7 cellular contexts compared by ENCODE assay signal in the genomic region with DNA sequence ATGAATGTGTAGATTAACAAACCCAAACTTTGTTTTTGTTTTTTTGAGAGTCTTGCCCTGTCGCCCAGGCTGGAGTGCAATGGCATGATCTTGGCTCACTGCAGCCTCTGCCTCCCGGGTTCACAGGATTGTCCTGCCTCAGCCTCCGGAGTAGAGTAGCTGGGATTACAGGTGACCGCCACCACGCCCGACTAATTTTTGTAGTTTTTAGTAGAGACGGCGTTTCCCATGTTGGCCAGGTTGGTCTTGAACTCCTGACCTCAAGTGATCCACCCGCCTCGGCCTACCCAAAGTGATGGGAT. TPM values are rescaled to one million over a fixed set of nuclear protein-coding genes. Genes with fewer than 3 reads are reported as not detected.
DNase-seq lines count a peak whose midpoint lies in the region; TF ChIP-seq lines count a peak whose summit lies in the region.
"Not testable (repeated sequence)": the region's sequence is repeated elsewhere in the genome, so short reads cannot be mapped to it uniquely, and the experiment has no call there.

No MANE protein-coding gene starts in this region.

- H3K4me3 ChIP-seq in GM12875 (ENCODE audit: low read depth, low read length) (peak overlapping the region; percentile 75), OCI-LY7 (ENCODE audit: low read depth, low read length, poor library complexity, severe bottlenecking) (peak overlapping the region; percentile 99), colonic mucosa (peak overlapping the region; percentile 85), right atrium auricular region (peak overlapping the region; percentile 85 to 98), muscle layer of colon (ENCODE audit: low read depth in 1 of 2, low read length in 2 of 2) (peak overlapping the region; percentile 79 to 98), skin epidermis (peak overlapping the region; percentile 68 to 96 (median 80))

- peak overlapping the region; percentile 99 for H3K27ac Mint-ChIP-seq in activated T-helper 1 cell treated with anti-CD3 and anti-CD28 coated beads, Interleukin-12 subunit alpha, Interleukin-12 subunit beta, Interleukin-2, Interleukin-4 antibody, amounts not matched to agents 30 ng/mL and 10 ng/mL and 1 ng/mL, durations not matched to agents 14 hours and 24 hours and 36 hours

- peaks cover 42% of the 10 kb centered on the region for H3K79me2 ChIP-seq in OCI-LY7 (ENCODE audit: insufficient read depth, low read depth, low read length)

- peak overlapping the region; percentile 44; the same call in 1 of the 2 replicates for H2AFZ ChIP-seq in OCI-LY7 (ENCODE audit: low read length)

- POLR2A ChIA-PET in OCI-LY7 (lab: Charles Lee), result interaction anchor here (0.9 to 3.2 kb wide), 14 partner anchors 10 to 468 kb away, joined by 3 to 48 read pairs (median 5); partner anchors contain the start of gene SLC35E3

- H3K27ac ChIP-seq in OCI-LY7 (ENCODE audit: low read depth, low read length, poor library complexity, severe bottlenecking) (peak overlapping the region; percentile 100), colonic mucosa (peak overlapping the region; percentile 100), right atrium auricular region (peak overlapping the region; percentile 98 to 99), muscle layer of colon (ENCODE audit: low read depth, low read length) (peak overlapping the region; percentile 96), skin epidermis (peak overlapping the region; percentile 88 to 100 (median 98))

- not testable (repeated sequence) for H3K9me2 ChIP-seq in OCI-LY7 (ENCODE audit: insufficient read depth, low read length)

- not testable (repeated sequence) for TF ChIP-seq CTCF in GM12875 (IDR thresholded peaks at IDR 0.05; ENCODE audit: borderline replicate concordance, insufficient read depth, low read depth, low read length); OCI-LY7 (conservative IDR thresholded peaks at IDR 0.05; ENCODE audit: low read length); colonic mucosa (IDR thresholded peaks at IDR 0.05); right atrium auricular region (IDR thresholded peaks at IDR 0.05)

- H3K4me1 ChIP-seq in OCI-LY7 (ENCODE audit: insufficient read depth, low read length, poor library complexity, severe bottlenecking), result peaks cover 70% of the 10 kb centered on the region
- not testable (repeated sequence) for H3K4me1 ChIP-seq in colonic mucosa
- peaks cover 0 to 24% of the 10 kb centered on the region in 2 donors for H3K4me1 ChIP-seq in right atrium auricular region
- H3K4me1 ChIP-seq in muscle layer of colon (ENCODE audit: insufficient read depth, low read length), result peaks cover 10% of the 10 kb centered on the region

- H3K27me3 ChIP-seq in colonic mucosa; right atrium auricular region; muscle layer of colon (ENCODE audit: control insufficient read depth in 1 of 2, insufficient read depth in 2 of 2, low read length in 2 of 2): not testable (repeated sequence)

- H3K9me3 ChIP-seq in OCI-LY7 (ENCODE audit: low read length); colonic mucosa; right atrium auricular region; muscle layer of colon (ENCODE audit: low read length): not testable (repeated sequence)

- not testable (repeated sequence) for BruUV-seq in OCI-LY7 (replicated peaks; lab: Mats Ljungman, UMichigan)

- not testable (repeated sequence) for H3K27me3 Mint-ChIP-seq in activated T-helper 1 cell treated with anti-CD3 and anti-CD28 coated beads, Interleukin-12 subunit alpha, Interleukin-12 subunit beta, Interleukin-2, Interleukin-4 antibody, amounts not matched to agents 30 ng/mL and 10 ng/mL and 1 ng/mL, durations not matched to agents 14 hours and 24 hours and 36 hours (ENCODE audit: insufficient read depth)

- CTCF ChIA-PET in OCI-LY7 (lab: Charles Lee; ENCODE audit: unreplicated experiment), result interaction anchor here (0.5 to 1.3 kb wide), 3 partner anchors 27 to 36 kb away, joined by 3 to 7 read pairs (median 6); no protein-coding TSS in a partner anchor

- DNase-seq in OCI-LY7 (ENCODE audit: low spot score); activated T-helper 1 cell treated with anti-CD3 and anti-CD28 coated beads, Interleukin-12 subunit alpha, Interleukin-12 subunit beta, Interleukin-2, Interleukin-4 antibody, amounts not matched to agents 30 ng/mL and 10 ng/mL and 1 ng/mL, durations not matched to agents 14 hours and 24 hours and 36 hours (ENCODE audit: low spot score); colonic mucosa; right atrium auricular region (ENCODE audit: low spot score): not testable (repeated sequence)

- peaks cover 29% of the 10 kb centered on the region for H3K4me1 Mint-ChIP-seq in activated T-helper 1 cell treated with anti-CD3 and anti-CD28 coated beads, Interleukin-12 subunit alpha, Interleukin-12 subunit beta, Interleukin-2, Interleukin-4 antibody, amounts not matched to agents 30 ng/mL and 10 ng/mL and 1 ng/mL, durations not matched to agents 14 hours and 24 hours and 36 hours (ENCODE audit: low read depth)

- intact Hi-C loops in OCI-LY7 (cut with micrococcal nuclease; ENCODE audit: unreplicated experiment), result loop anchor here (1.0 to 5.0 kb wide), 3 partner anchors 35 to 120 kb away; partner anchors contain the start of genes NUP107 and SLC35E3
- intact Hi-C loops in activated T-helper 1 cell treated with anti-CD3 and anti-CD28 coated beads, Interleukin-12 subunit alpha, Interleukin-12 subunit beta, Interleukin-2, Interleukin-4 antibody, amounts not matched to agents 30 ng/mL and 10 ng/mL and 1 ng/mL, durations not matched to agents 14 hours and 24 hours and 36 hours (cut with micrococcal nuclease), result loop anchor here (1.0 to 10.0 kb wide), 14 partner anchors 14 to 1172 kb away; partner anchors contain the start of genes CCT2, NUP107, RAP1B and SLC35E3
- intact Hi-C loops in colonic mucosa (cut with DNase I), result loop anchor here (10.0 kb wide), 1 partner anchor 62 kb away; the partner anchor contains the start of gene SLC35E3

- H3K36me3 Mint-ChIP-seq in activated T-helper 1 cell treated with anti-CD3 and anti-CD28 coated beads, Interleukin-12 subunit alpha, Interleukin-12 subunit beta, Interleukin-2, Interleukin-4 antibody, amounts not matched to agents 30 ng/mL and 10 ng/mL and 1 ng/mL, durations not matched to agents 14 hours and 24 hours and 36 hours (ENCODE audit: low read depth), result peaks cover 30% of the 10 kb centered on the region

- H3K36me3 ChIP-seq in OCI-LY7 (ENCODE audit: insufficient read depth, low read length), result peaks cover 40% of the 10 kb centered on the region
- not testable (repeated sequence) for H3K36me3 ChIP-seq in colonic mucosa; muscle layer of colon (ENCODE audit: insufficient read depth, low read length)
- H3K36me3 ChIP-seq in right atrium auricular region, result peaks cover 30% of the 10 kb centered on the region

- peak overlapping the region; percentile 97 for H3K4me3 Mint-ChIP-seq in activated T-helper 1 cell treated with anti-CD3 and anti-CD28 coated beads, Interleukin-12 subunit alpha, Interleukin-12 subunit beta, Interleukin-2, Interleukin-4 antibody, amounts not matched to agents 30 ng/mL and 10 ng/mL and 1 ng/mL, durations not matched to agents 14 hours and 24 hours and 36 hours

- H3K9me3 Mint-ChIP-seq in activated T-helper 1 cell treated with anti-CD3 and anti-CD28 coated beads, Interleukin-12 subunit alpha, Interleukin-12 subunit beta, Interleukin-2, Interleukin-4 antibody, amounts not matched to agents 30 ng/mL and 10 ng/mL and 1 ng/mL, durations not matched to agents 14 hours and 24 hours and 36 hours, result not testable (repeated sequence)

- H4K20me1 ChIP-seq in OCI-LY7 (ENCODE audit: insufficient read depth, low read length), result not testable (repeated sequence)

- peak overlapping the region; percentile 32 to 98 for H3K9ac ChIP-seq in colonic mucosa (ENCODE audit: low read depth in 2 of 2, low read length in 2 of 2)
- H3K9ac ChIP-seq in muscle layer of colon (ENCODE audit: low read length), result peak overlapping the region; percentile 90

- peak overlapping the region; percentile 71 for H3K4me2 ChIP-seq in OCI-LY7 (ENCODE audit: low read length)

RNA-seq across cellular contexts. Expression of gene MDM2, which starts 0.8 kb away (rescaled TPM):
- total RNA-seq in OCI-LY7 (2014; rRNA removed; shearing (Covaris generic)), result 143 and 229 TPM in 2 replicates
- 318 and 366 TPM in 2 replicates for total RNA-seq in OCI-LY7 (2022)
- total RNA-seq in activated T-helper 1 cell treated with anti-CD3 and anti-CD28 coated beads, Interleukin-12 subunit alpha, Interleukin-12 subunit beta, Interleukin-2, Interleukin-4 antibody, amounts not matched to agents 30 ng/mL and 10 ng/mL and 1 ng/mL, durations not matched to agents 14 hours and 24 hours and 36 hours, result 279 and 303 TPM in 2 replicates
- 100 to 1,000 TPM in 1 of 2 donors, 10 to 100 TPM in 1; 94.8 to 107 TPM for total RNA-seq in colonic mucosa
- total RNA-seq in right atrium auricular region, result 10 to 100 TPM; 36.0 to 36.6 TPM
